25 cellular contexts compared by ENCODE assay signal in the genomic region with DNA sequence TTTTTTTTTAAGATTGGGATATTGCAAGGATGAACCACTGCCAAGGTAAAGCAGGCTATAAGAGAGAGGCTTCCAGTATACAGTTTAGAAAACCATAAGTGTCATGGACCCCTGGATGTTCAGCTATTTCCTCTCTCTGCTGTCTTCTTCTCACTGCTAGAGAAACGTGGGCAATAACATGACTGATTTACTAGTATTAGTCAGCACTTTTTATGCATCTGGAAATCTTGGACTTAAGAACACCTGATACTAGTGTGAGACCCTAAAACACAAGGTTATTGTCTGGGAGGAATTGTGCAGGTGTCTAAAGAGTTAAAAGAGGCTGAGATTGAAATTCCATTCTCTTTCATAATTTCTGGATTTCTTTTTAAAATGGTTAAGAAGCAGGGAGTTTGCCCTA.
"Had no signal": no experiment of that assay in that cellular context is flagged by ENCODE, and none has a peak within 500 bp of the region (broad histone marks: within the 10 kb centered on the region; RNA-seq: fewer than 3 reads in every experiment).

No MANE protein-coding gene starts in this region.

- DNase-seq: IMR-90, Kasumi-1, MV-4-11, NCI-H1048, NCI-H1105 treated with DMSO at 0.1 percent for 48 hours, NCI-H1417 treated with DMSO at 0.1 percent for 48 hours, NCI-H146, NCI-H1694 treated with DMSO at 0.1 percent for 48 hours, NCI-H1930, NCI-H2081, NCI-H226, NCI-H446, NCI-H510A, NCI-H524 treated with DMSO at 0.1 percent for 48 hours, NCI-H69, NCI-H774, Right ventricle myocardium superior, RPMI8226, SIG-M5, SW 1271, T-cell had no signal

- H3K36me3 ChIP-seq: SJSA1 had no signal

- FAIRE-seq: RCC 7860 had no signal

- H3K4me2 ChIP-seq: KMS-11 had no signal

- H3K27ac ChIP-seq: KMS-11, SJSA1, SK-N-MC had no signal

- H3K4me1 ChIP-seq: SJSA1 had no signal

- H3K4me3 ChIP-seq: SJSA1, SK-N-MC had no signal

- ATAC-seq: T-cell had no signal

- H3K27me3 ChIP-seq: SJSA1 had no signal
